Comparison of ENCODE assay signal across 15 cellular contexts in genomic region chr14:22178330-22178981, GRCh38.
DNase-seq lines count a peak whose midpoint lies in the region; ATAC-seq and TF ChIP-seq lines count a peak whose summit lies in the region.
"Had no signal": no experiment of that assay in that cellular context is flagged by ENCODE, and none has a peak within 500 bp of the region (broad histone marks: within the 10 kb centered on the region; RNA-seq: fewer than 3 reads in every experiment).

No MANE protein-coding gene starts in this region.

- POLR2A ChIA-PET in activated naive CD8-positive, alpha-beta T cell treated with anti-CD3 and anti-CD28 coated beads, Interleukin-2, amount 10 ng/mL, durations not matched to agents 7 days and 5 days (lab: Charles Lee): interaction anchor here (1.8 kb wide), 1 partner anchor 378 kb away, joined by 5 read pairs; no protein-coding TSS in a partner anchor

- H3K36me3 ChIP-seq in heart right ventricle (no peaks in the 10 kb centered on the region), thymus (ENCODE audit: control insufficient read depth, insufficient read depth) (no peaks in the 10 kb centered on the region)
- H3K36me3 ChIP-seq: pancreas had no signal

- WGBS in heart right ventricle, 2 donors: 77% methylated on average over 2 of the region's 2 CpGs
- 10% methylated on average over 2 of the region's 2 CpGs for WGBS in thymus

- no peak for ATAC-seq in activated naive CD8-positive, alpha-beta T cell treated with anti-CD3 and anti-CD28 coated beads, Interleukin-2, amount 10 ng/mL, durations not matched to agents 7 days and 5 days (ENCODE audit: low read depth)
- no peak for ATAC-seq in activated naive CD8-positive, alpha-beta T cell treated with anti-CD3 and anti-CD28 coated beads, Interleukin-2, amount 50 U/mL, for 24 hours
- ATAC-seq in heart right ventricle: peak in 7 of 8 donors; percentile 63 to 90 (median 81)
- no peak for ATAC-seq in GM19452 (IDR thresholded peaks at IDR 0.05; ENCODE audit: unreplicated experiment)

- DNase-seq in activated naive CD8-positive, alpha-beta T cell treated with anti-CD3 and anti-CD28 coated beads, Interleukin-2, amount 10 ng/mL, durations not matched to agents 7 days and 5 days: no peak
- no peak for DNase-seq in activated naive CD8-positive, alpha-beta T cell treated with anti-CD3 and anti-CD28 coated beads, Interleukin-2, amount 50 U/mL, for 24 hours
- DNase-seq in OCI-M1 (lab: John Stamatoyannopoulos, UW): peak; percentile 80
- DNase-seq in heart right ventricle: peak in 1 of 2 donors; percentile 11
- no peak for DNase-seq in NCI-H2171 (lab: John Stamatoyannopoulos, UW)
- no peak for DNase-seq in activated CD8-positive, alpha-beta memory T cell treated with anti-CD3 and anti-CD28 coated beads for 24 hours
- DNase-seq: NCI-H1105 treated with DMSO at 0.1 percent for 48 hours, NCI-H510A treated with DMSO at 0.1 percent for 48 hours, pancreas, RPMI8226, testis had no signal

- H3K27me3 Mint-ChIP-seq in activated naive CD8-positive, alpha-beta T cell treated with anti-CD3 and anti-CD28 coated beads, Interleukin-2, amount 10 ng/mL, durations not matched to agents 7 days and 5 days: no peaks in the 10 kb centered on the region
- peaks cover 4% of the 10 kb centered on the region for H3K27me3 Mint-ChIP-seq in activated naive CD8-positive, alpha-beta T cell treated with anti-CD3 and anti-CD28 coated beads, Interleukin-2, amount 50 U/mL, for 24 hours

- no peaks in the 10 kb centered on the region for H3K4me1 Mint-ChIP-seq in activated naive CD8-positive, alpha-beta T cell treated with anti-CD3 and anti-CD28 coated beads, Interleukin-2, amount 10 ng/mL, durations not matched to agents 7 days and 5 days
- peaks cover 18% of the 10 kb centered on the region for H3K4me1 Mint-ChIP-seq in activated naive CD8-positive, alpha-beta T cell treated with anti-CD3 and anti-CD28 coated beads, Interleukin-2, amount 50 U/mL, for 24 hours
- H3K4me1 Mint-ChIP-seq: brain had no signal

- no peaks in the 10 kb centered on the region for H3K36me3 Mint-ChIP-seq in activated naive CD8-positive, alpha-beta T cell treated with anti-CD3 and anti-CD28 coated beads, Interleukin-2, amount 10 ng/mL, durations not matched to agents 7 days and 5 days
- H3K36me3 Mint-ChIP-seq in activated naive CD8-positive, alpha-beta T cell treated with anti-CD3 and anti-CD28 coated beads, Interleukin-2, amount 50 U/mL, for 24 hours (ENCODE audit: low read depth): no peaks in the 10 kb centered on the region
- H3K36me3 Mint-ChIP-seq: brain had no signal

- H3K4me3 Mint-ChIP-seq in activated naive CD8-positive, alpha-beta T cell treated with anti-CD3 and anti-CD28 coated beads, Interleukin-2, amount 10 ng/mL, durations not matched to agents 7 days and 5 days: peak overlapping the region; percentile 49
- no peak overlapping the region for H3K4me3 Mint-ChIP-seq in activated naive CD8-positive, alpha-beta T cell treated with anti-CD3 and anti-CD28 coated beads, Interleukin-2, amount 50 U/mL, for 24 hours
- H3K4me3 Mint-ChIP-seq: brain had no signal

- no peaks in the 10 kb centered on the region for H3K9me3 Mint-ChIP-seq in activated naive CD8-positive, alpha-beta T cell treated with anti-CD3 and anti-CD28 coated beads, Interleukin-2, amount 10 ng/mL, durations not matched to agents 7 days and 5 days
- no peaks in the 10 kb centered on the region for H3K9me3 Mint-ChIP-seq in activated naive CD8-positive, alpha-beta T cell treated with anti-CD3 and anti-CD28 coated beads, Interleukin-2, amount 50 U/mL, for 24 hours
- H3K9me3 Mint-ChIP-seq: activated T-helper 2 cell treated with anti-CD3 and anti-CD28 coated beads, Interferon-gamma antibody, Interleukin-2, Interleukin-4, amounts not matched to agents 10 μg/mL and 5 μg/mL and 100 μg/mL, durations not matched to agents 14 hours and 24 hours and 36 hours; brain had no signal

- no peak overlapping the region for H3K4me3 ChIP-seq in heart right ventricle
- peak overlapping the region; percentile 35 for H3K4me3 ChIP-seq in thymus (ENCODE audit: low read length)
- H3K4me3 ChIP-seq: pancreas, testis had no signal

- H3K9me3 ChIP-seq in heart right ventricle (no peaks in the 10 kb centered on the region), thymus (ENCODE audit: control insufficient read depth) (no peaks in the 10 kb centered on the region)
- H3K9me3 ChIP-seq: pancreas, testis had no signal

- no peak overlapping the region for H3K27ac Mint-ChIP-seq in activated naive CD8-positive, alpha-beta T cell treated with anti-CD3 and anti-CD28 coated beads, Interleukin-2, amount 10 ng/mL, durations not matched to agents 7 days and 5 days
- no peak overlapping the region for H3K27ac Mint-ChIP-seq in activated naive CD8-positive, alpha-beta T cell treated with anti-CD3 and anti-CD28 coated beads, Interleukin-2, amount 50 U/mL, for 24 hours
- H3K27ac Mint-ChIP-seq: brain had no signal

- H3K27me3 ChIP-seq in heart right ventricle (peaks cover 0 to 4% (median 0%) of the 10 kb centered on the region in 7 donors), thymus (ENCODE audit: control insufficient read depth, insufficient read depth) (no peaks in the 10 kb centered on the region)
- H3K27me3 ChIP-seq: pancreas, testis had no signal

- H3K27ac ChIP-seq in heart right ventricle: peak overlapping the region in 1 of 10 donors; percentile 11
- H3K27ac ChIP-seq in thymus (ENCODE audit: low read depth): no peak overlapping the region
- H3K27ac ChIP-seq: pancreas, testis had no signal

- TF ChIP-seq CTCF in heart right ventricle (IDR thresholded peaks at IDR 0.05): no peak

- H3K4me1 ChIP-seq in heart right ventricle (peaks cover 0 to 28% (median 9%) of the 10 kb centered on the region in 9 donors), thymus (ENCODE audit: control insufficient read depth, insufficient read depth, low read length) (peaks cover 19% of the 10 kb centered on the region)
- H3K4me1 ChIP-seq: pancreas, testis had no signal

- intact Hi-C loops in heart right ventricle (cut with DNase I): no loop called here

Comparison
In these comparisons a context has a peak if more than half of its experiments do, and no peak if none do; other contexts are left out.
1. ATAC-seq: peak in heart right ventricle (7 of 8); none in activated naive CD8-positive, alpha-beta T cell treated with anti-CD3 and anti-CD28 coated beads, Interleukin-2, amount 10 ng/mL, durations not matched to agents 7 days and 5 days (single experiment), activated naive CD8-positive, alpha-beta T cell treated with anti-CD3 and anti-CD28 coated beads, Interleukin-2, amount 50 U/mL, for 24 hours (single experiment) and GM19452 (single experiment).